ENCODE assay signal across 1 cellular context in the genomic region with DNA sequence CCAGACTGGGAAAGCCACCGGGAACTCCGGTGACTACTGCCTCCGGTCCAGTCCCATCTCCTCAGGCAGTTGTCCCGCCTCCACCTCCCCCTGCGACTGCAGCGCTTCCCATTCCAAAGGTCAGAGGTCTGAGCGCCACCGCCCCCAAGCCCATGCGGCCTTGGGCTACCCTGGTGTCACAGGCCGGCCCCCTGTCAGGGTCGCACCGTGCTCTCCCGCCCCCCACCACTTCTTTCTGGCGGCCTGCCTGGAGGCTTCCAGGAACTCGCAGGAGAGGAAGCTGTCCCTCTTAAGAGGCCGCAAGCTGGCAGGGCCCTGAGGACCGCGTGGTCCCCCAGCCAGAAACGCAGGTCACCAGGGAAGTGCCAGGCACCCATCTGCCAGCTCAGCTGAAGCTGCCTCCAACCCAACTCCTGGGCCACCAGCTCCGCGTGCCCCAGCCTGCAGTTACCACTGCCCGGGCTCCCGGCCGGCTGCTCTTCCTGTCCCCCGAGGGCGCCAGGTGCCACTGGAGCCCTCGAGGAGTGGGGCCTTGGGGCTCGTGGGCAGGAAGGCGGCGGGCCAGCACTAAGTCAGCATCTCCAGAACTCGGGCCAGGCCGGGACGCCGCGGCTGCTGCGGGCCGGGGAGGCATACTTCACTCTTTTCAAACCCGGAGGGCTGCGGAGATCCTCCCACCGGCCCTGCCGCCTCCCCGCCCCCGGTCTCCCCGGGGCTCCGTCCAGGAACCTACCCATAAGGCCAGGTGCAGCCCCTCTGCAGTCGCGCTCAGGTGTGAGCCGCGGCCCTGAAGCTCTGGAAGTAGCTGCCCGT.
TF ChIP-seq lines count a peak whose summit lies in the region.

No MANE protein-coding gene starts in this region.

TF ChIP-seq in HepG2, 621 proteins besides CTCF, POLR2A, EP300 and RAD21 (continued from another document and continues in another):
- TF ChIP-seq XBP1 (CRISPR knock-in tag; IDR thresholded peaks at IDR 0.05) = 0 out of 2 replicates have a peak, but pooled peaks have one; percentile 31
- TF ChIP-seq FOXO4 (CRISPR knock-in tag; conservative IDR thresholded peaks at IDR 0.05) = no peak
- peak; percentile 85 for TF ChIP-seq ZNF777 (CRISPR knock-in tag; IDR thresholded peaks at IDR 0.05)
- TF ChIP-seq ZNF276 (CRISPR knock-in tag; IDR thresholded peaks at IDR 0.05; ENCODE audit: low read depth) = peak; percentile 96
- TF ChIP-seq, protein P1, sequence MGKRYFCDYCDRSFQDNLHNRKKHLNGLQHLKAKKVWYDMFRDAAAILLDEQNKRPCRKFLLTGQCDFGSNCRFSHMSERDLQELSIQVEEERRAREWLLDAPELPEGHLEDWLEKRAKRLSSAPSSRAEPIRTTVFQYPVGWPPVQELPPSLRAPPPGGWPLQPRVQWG (CRISPR knock-in tag; IDR thresholded peaks at IDR 0.05; ENCODE audit: borderline replicate concordance, low read depth) = no peak
- no peak for TF ChIP-seq RFX1 (IDR thresholded peaks at IDR 0.05)
- TF ChIP-seq ZNF589 (CRISPR knock-in tag; conservative IDR thresholded peaks at IDR 0.05) = peak; percentile 75; the same call in 1 of the 2 replicates
- peak; percentile 92 for TF ChIP-seq ZNF563 (CRISPR knock-in tag; IDR thresholded peaks at IDR 0.05)
- TF ChIP-seq, protein P2, sequence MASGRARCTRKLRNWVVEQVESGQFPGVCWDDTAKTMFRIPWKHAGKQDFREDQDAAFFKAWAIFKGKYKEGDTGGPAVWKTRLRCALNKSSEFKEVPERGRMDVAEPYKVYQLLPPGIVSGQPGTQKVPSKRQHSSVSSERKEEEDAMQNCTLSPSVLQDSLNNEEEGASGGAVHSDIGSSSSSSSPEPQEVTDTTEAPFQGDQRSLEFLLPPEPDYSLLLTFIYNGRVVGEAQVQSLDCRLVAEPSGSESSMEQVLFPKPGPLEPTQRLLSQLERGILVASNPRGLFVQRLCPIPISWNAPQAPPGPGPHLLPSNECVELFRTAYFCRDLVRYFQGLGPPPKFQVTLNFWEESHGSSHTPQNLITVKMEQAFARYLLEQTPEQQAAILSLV (CRISPR knock-in tag; IDR thresholded peaks at IDR 0.05; ENCODE audit: borderline replicate concordance) = no peak; the same call in none of the 2 replicates
- peak; percentile 93; the same call in 1 of the 2 replicates for TF ChIP-seq ZNF17 (CRISPR knock-in tag; IDR thresholded peaks at IDR 0.05)
- TF ChIP-seq SRF (IDR thresholded peaks at IDR 0.05; ENCODE audit: low read depth, low read length) = no peak
- TF ChIP-seq ZNF781 (CRISPR knock-in tag; IDR thresholded peaks at IDR 0.05; ENCODE audit: borderline replicate concordance, not compliant biosample characterization) = peak; percentile 84
- TF ChIP-seq ARID3A (IDR thresholded peaks at IDR 0.05; ENCODE audit: low read depth, low read length) = no peak
- TF ChIP-seq ZNF143 (CRISPR knock-in tag; IDR thresholded peaks at IDR 0.05) = peak; percentile 72
- TF ChIP-seq ZXDC (CRISPR knock-in tag; IDR thresholded peaks at IDR 0.05) = no peak
- TF ChIP-seq FOXO1 (CRISPR knock-in tag; IDR thresholded peaks at IDR 0.05) = peak; percentile 87
- peak; percentile 95 for TF ChIP-seq ZNF124 (CRISPR knock-in tag; IDR thresholded peaks at IDR 0.05)
- peak; percentile 83; the same call in 1 of the 2 replicates for TF ChIP-seq ZNF225 (CRISPR knock-in tag; IDR thresholded peaks at IDR 0.05)
- no peak for TF ChIP-seq NPAS2 (CRISPR knock-in tag; IDR thresholded peaks at IDR 0.05; ENCODE audit: borderline replicate concordance)
- no peak for TF ChIP-seq ZNF530 (CRISPR knock-in tag; IDR thresholded peaks at IDR 0.05; ENCODE audit: low read depth)
- no peak for TF ChIP-seq ZBTB21 (CRISPR knock-in tag; IDR thresholded peaks at IDR 0.05)
- no peak for TF ChIP-seq FOXA1 (IDR thresholded peaks at IDR 0.05)
- TF ChIP-seq FOXA1 (CRISPR knock-in tag; IDR thresholded peaks at IDR 0.05) = peak; percentile 67
- no peak for TF ChIP-seq ZZZ3 (CRISPR knock-in tag; IDR thresholded peaks at IDR 0.05; ENCODE audit: borderline replicate concordance)
- TF ChIP-seq, protein P3, sequence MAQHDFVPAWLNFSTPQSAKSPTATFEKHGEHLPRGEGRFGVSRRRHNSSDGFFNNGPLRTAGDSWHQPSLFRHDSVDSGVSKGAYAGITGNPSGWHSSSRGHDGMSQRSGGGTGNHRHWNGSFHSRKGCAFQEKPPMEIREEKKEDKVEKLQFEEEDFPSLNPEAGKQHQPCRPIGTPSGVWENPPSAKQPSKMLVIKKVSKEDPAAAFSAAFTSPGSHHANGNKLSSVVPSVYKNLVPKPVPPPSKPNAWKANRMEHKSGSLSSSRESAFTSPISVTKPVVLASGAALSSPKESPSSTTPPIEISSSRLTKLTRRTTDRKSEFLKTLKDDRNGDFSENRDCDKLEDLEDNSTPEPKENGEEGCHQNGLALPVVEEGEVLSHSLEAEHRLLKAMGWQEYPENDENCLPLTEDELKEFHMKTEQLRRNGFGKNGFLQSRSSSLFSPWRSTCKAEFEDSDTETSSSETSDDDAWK (CRISPR knock-in tag; IDR thresholded peaks at IDR 0.05) = no peak
- TF ChIP-seq KLF15 (CRISPR knock-in tag; IDR thresholded peaks at IDR 0.05; ENCODE audit: borderline replicate concordance) = peak; percentile 95; the same call in 1 of the 2 replicates
- peak; percentile 96 for TF ChIP-seq ZGPAT (CRISPR knock-in tag; IDR thresholded peaks at IDR 0.05)
- TF ChIP-seq PHF20 (CRISPR knock-in tag; IDR thresholded peaks at IDR 0.05) = peak; percentile 75
- TF ChIP-seq HES4 (CRISPR knock-in tag; IDR thresholded peaks at IDR 0.05; ENCODE audit: borderline replicate concordance) = peak; percentile 78
- TF ChIP-seq ZNF329 (CRISPR knock-in tag; IDR thresholded peaks at IDR 0.05; ENCODE audit: low read depth) = peak; percentile 31; the same call in 1 of the 2 replicates
- TF ChIP-seq MAZ (IDR thresholded peaks at IDR 0.05; ENCODE audit: borderline replicate concordance, low read depth, low read length) = peak; percentile 42; the same call in 1 of the 2 replicates
- peak; percentile 98 for TF ChIP-seq MAZ (CRISPR knock-in tag; IDR thresholded peaks at IDR 0.05; ENCODE audit: low read depth)
- TF ChIP-seq HNF4G (IDR thresholded peaks at IDR 0.05; ENCODE audit: borderline replicate concordance, low read depth, low read length) = peak; percentile 98
- TF ChIP-seq HNF4G (CRISPR knock-in tag; IDR thresholded peaks at IDR 0.05; ENCODE audit: borderline replicate concordance, low read depth) = peak; percentile 98
- peak; percentile 92 for TF ChIP-seq ZNF746 (CRISPR knock-in tag; IDR thresholded peaks at IDR 0.05)
- peak; percentile 98 for TF ChIP-seq MXD4 (CRISPR knock-in tag; IDR thresholded peaks at IDR 0.05)
- TF ChIP-seq, protein P4, sequence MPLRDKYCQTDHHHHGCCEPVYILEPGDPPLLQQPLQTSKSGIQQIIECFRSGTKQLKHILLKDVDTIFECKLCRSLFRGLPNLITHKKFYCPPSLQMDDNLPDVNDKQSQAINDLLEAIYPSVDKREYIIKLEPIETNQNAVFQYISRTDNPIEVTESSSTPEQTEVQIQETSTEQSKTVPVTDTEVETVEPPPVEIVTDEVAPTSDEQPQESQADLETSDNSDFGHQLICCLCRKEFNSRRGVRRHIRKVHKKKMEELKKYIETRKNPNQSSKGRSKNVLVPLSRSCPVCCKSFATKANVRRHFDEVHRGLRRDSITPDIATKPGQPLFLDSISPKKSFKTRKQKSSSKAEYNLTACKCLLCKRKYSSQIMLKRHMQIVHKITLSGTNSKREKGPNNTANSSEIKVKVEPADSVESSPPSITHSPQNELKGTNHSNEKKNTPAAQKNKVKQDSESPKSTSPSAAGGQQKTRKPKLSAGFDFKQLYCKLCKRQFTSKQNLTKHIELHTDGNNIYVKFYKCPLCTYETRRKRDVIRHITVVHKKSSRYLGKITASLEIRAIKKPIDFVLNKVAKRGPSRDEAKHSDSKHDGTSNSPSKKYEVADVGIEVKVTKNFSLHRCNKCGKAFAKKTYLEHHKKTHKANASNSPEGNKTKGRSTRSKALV (CRISPR knock-in tag; IDR thresholded peaks at IDR 0.05) = peak; percentile 96
- no peak; the same call in 1 of the 2 replicates for TF ChIP-seq ZNF670 (CRISPR knock-in tag; IDR thresholded peaks at IDR 0.05; ENCODE audit: borderline replicate concordance)
- TF ChIP-seq MXD1 (CRISPR knock-in tag; IDR thresholded peaks at IDR 0.05) = peak; percentile 97
- TF ChIP-seq ATF3 (CRISPR knock-in tag; IDR thresholded peaks at IDR 0.05) = 0 out of 2 replicates have a peak, but pooled peaks have one; percentile 56
